29 cellular contexts compared by ENCODE assay signal in genomic region chr18:54780970-54781369, GRCh38. TPM values are rescaled to one million over a fixed set of nuclear protein-coding genes. Genes with fewer than 3 reads are reported as not detected.
"Had no signal": no experiment of that assay in that cellular context is flagged by ENCODE, and none has a peak within 500 bp of the region (broad histone marks: within the 10 kb centered on the region; RNA-seq: fewer than 3 reads in every experiment).

No MANE protein-coding gene starts in this region.

- FAIRE-seq: endometrium, frontal cortex, keratinocyte, pancreas had no signal

- H3K27ac ChIP-seq: lower lobe of right lung, neutrophil, right atrium auricular region, thoracic aorta, tibial nerve, upper lobe of right lung, uterus had no signal

- H3K4me3 ChIP-seq: lower lobe of right lung, mucosa of descending colon, pancreas, right atrium auricular region, smooth muscle cell, thoracic aorta, tibial nerve, upper lobe of right lung, uterus had no signal

- H3K27ac Mint-ChIP-seq: effector memory CD8-positive, alpha-beta T cell; memory B cell; mesothelial cell of epicardium; naive B cell; natural killer cell treated with Interleukin-12 subunit alpha and Interleukin-12 subunit beta and Interleukin-15 and Interleukin-18, amount 100 ng/mL, for 72 hours; stimulated activated naive CD8-positive, alpha-beta T cell treated with anti-CD3 and anti-CD28 coated beads, Interleukin-15, amount 100 ng/mL, for 72 hours had no signal

- H3K4me1 ChIP-seq: lower lobe of right lung, right atrium auricular region, tibial nerve, upper lobe of right lung, uterus had no signal

- H3K4me2 ChIP-seq: smooth muscle cell had no signal

- ATAC-seq: effector memory CD8-positive, alpha-beta T cell; left ventricle myocardium superior; lower lobe of right lung; mucosa of descending colon; natural killer cell treated with Interleukin-12 subunit alpha and Interleukin-12 subunit beta and Interleukin-15 and Interleukin-18, amount 100 ng/mL, for 72 hours; sciatic nerve; stimulated activated naive CD8-positive, alpha-beta T cell treated with anti-CD3 and anti-CD28 coated beads, Interleukin-15, amount 100 ng/mL, for 72 hours; upper lobe of right lung had no signal

- H3K9me3 ChIP-seq: lower lobe of right lung, mucosa of descending colon, neutrophil, pancreas, right atrium auricular region, thoracic aorta, tibial nerve, upper lobe of right lung, uterus had no signal

- H3K36me3 Mint-ChIP-seq: mesothelial cell of epicardium; naive B cell; natural killer cell treated with Interleukin-12 subunit alpha and Interleukin-12 subunit beta and Interleukin-15 and Interleukin-18, amount 100 ng/mL, for 72 hours had no signal

- H3K4me1 Mint-ChIP-seq: memory B cell; naive B cell; neural crest cell; stimulated activated naive CD8-positive, alpha-beta T cell treated with anti-CD3 and anti-CD28 coated beads, Interleukin-15, amount 100 ng/mL, for 72 hours had no signal

- H3K27me3 ChIP-seq: neutrophil, pancreas, right atrium auricular region, tibial nerve, upper lobe of right lung, uterus had no signal

- H3K9me3 Mint-ChIP-seq: natural killer cell treated with Interleukin-12 subunit alpha and Interleukin-12 subunit beta and Interleukin-15 and Interleukin-18, amount 100 ng/mL, for 72 hours had no signal

- H3K4me3 Mint-ChIP-seq: effector memory CD8-positive, alpha-beta T cell; memory B cell; mesothelial cell of epicardium; naive B cell; natural killer cell treated with Interleukin-12 subunit alpha and Interleukin-12 subunit beta and Interleukin-15 and Interleukin-18, amount 100 ng/mL, for 72 hours; neural crest cell; stimulated activated naive CD8-positive, alpha-beta T cell treated with anti-CD3 and anti-CD28 coated beads, Interleukin-15, amount 100 ng/mL, for 72 hours had no signal

- H3K36me3 ChIP-seq: lower lobe of right lung, neutrophil, pancreas, right atrium auricular region, thoracic aorta, tibial nerve, upper lobe of right lung, uterus had no signal

- DNase-seq: cortex of kidney; effector memory CD8-positive, alpha-beta T cell; left ventricle myocardium superior; lower lobe of right lung; mucosa of descending colon; naive B cell; pancreas; stimulated activated CD4-positive, alpha-beta T cell treated with anti-CD3 and anti-CD28 coated beads, Interleukin-12 subunit alpha, Interleukin-12 subunit beta, amount 100 ng/mL, for 4 hours; stimulated activated CD4-positive, alpha-beta T cell treated with anti-CD3 and anti-CD28 coated beads, Interleukin-1b, Interleukin-23, amount 100 ng/mL, for 48 hours; stimulated activated CD4-positive, alpha-beta T cell treated with anti-CD3 and anti-CD28 coated beads, Interleukin-4, amount 100 ng/mL, for 1 hour; stimulated activated CD8-positive, alpha-beta memory T cell treated with anti-CD3 and anti-CD28 coated beads, Interleukin-4, amount 100 ng/mL, for 48 hours; stimulated activated naive CD4-positive, alpha-beta T cell; stimulated activated naive CD8-positive, alpha-beta T cell treated with anti-CD3 and anti-CD28 coated beads, Interleukin-15, amount 100 ng/mL, for 72 hours; upper lobe of right lung; uterus had no signal

RNA-seq across cellular contexts. Expression of gene RAB27B, which starts 47.3 kb away (rescaled TPM):
- total RNA-seq: dermis microvascular lymphatic vessel endothelial cell had no signal
